Comparison of ENCODE assay signal across 10 cellular contexts in the genomic region with DNA sequence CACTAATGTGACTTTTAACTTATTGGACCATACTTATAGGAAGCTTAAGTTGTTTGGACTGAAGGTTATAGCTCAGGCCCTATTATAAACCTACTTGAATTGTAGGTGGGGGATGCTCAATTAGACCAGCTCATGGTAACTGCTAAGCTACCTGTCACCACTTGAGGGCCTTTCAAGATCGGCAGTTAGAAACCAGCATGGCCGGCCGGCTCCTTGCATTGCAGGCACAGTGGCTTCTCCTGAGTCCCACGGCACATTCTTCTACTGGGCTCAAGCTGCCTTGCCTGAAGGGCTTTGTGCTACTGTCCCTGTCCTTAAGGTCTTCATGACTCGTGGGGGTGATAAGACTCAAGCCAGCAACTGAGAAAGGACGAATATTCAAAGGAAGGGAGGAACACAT.
A peak's percentile ranks its signal among the peaks of the same experiment; 100 is the strongest.
DNase-seq lines count a peak whose midpoint lies in the region; ATAC-seq and TF ChIP-seq lines count a peak whose summit lies in the region.
"Had no signal": no experiment of that assay in that cellular context is flagged by ENCODE, and none has a peak within 500 bp of the region (broad histone marks: within the 10 kb centered on the region; RNA-seq: fewer than 3 reads in every experiment).

No MANE protein-coding gene starts in this region.

- H3K9me3 ChIP-seq in BE2C: no peaks in the 10 kb centered on the region; the same call in 1 of the 2 replicates

- no peak for ATAC-seq in HG03571 (IDR thresholded peaks at IDR 0.05; ENCODE audit: unreplicated experiment)
- ATAC-seq in activated CD4-positive, alpha-beta T cell treated with anti-CD3 and anti-CD28 coated beads for 36 hours: no peak
- ATAC-seq: gastrocnemius medialis had no signal

- peak; percentile 54 for TF ChIP-seq CTCF in BE2C (IDR thresholded peaks at IDR 0.05; ENCODE audit: low read depth, low read length)
- peak; percentile 39; the same call in 1 of the 2 replicates for TF ChIP-seq CTCF in HFFc6 (IDR thresholded peaks at IDR 0.05)
- TF ChIP-seq CTCF in astrocyte of the spinal cord (IDR thresholded peaks at IDR 0.05; ENCODE audit: low read depth, low read length): peak; percentile 46

- H3K36me3 Mint-ChIP-seq in HFFc6 (ENCODE audit: low read depth): peaks cover 39% of the 10 kb centered on the region
- peaks cover 46% of the 10 kb centered on the region for H3K36me3 Mint-ChIP-seq in activated CD4-positive, alpha-beta T cell treated with anti-CD3 and anti-CD28 coated beads for 36 hours (ENCODE audit: low read depth)
- peaks cover 57% of the 10 kb centered on the region for H3K36me3 Mint-ChIP-seq in activated naive CD8-positive, alpha-beta T cell treated with anti-CD3 and anti-CD28 coated beads for 36 hours

- intact Hi-C loops in activated CD4-positive, alpha-beta T cell treated with anti-CD3 and anti-CD28 coated beads for 36 hours (cut with DNase I, micrococcal nuclease): no loop called here

- no peaks in the 10 kb centered on the region for H3K27me3 ChIP-seq in BE2C
- H3K27me3 ChIP-seq: gastrocnemius medialis had no signal

- H3K36me3 ChIP-seq in BE2C: no peaks in the 10 kb centered on the region

- DNase-seq in BE2C (peak; percentile 35), HFFc6 (no peak), astrocyte of the spinal cord (ENCODE audit: low read depth, low spot score) (peak; percentile 47), kidney tubule cell (ENCODE audit: low spot score) (peak; percentile 59), retina (no peak)
- no peak for DNase-seq in activated CD4-positive, alpha-beta T cell treated with anti-CD3 and anti-CD28 coated beads for 36 hours
- DNase-seq in activated naive CD8-positive, alpha-beta T cell treated with anti-CD3 and anti-CD28 coated beads for 36 hours: no peak
- DNase-seq: activated naive CD8-positive, alpha-beta T cell treated with anti-CD3 and anti-CD28 coated beads, Interleukin-2, amount 10 ng/mL, durations not matched to agents 7 days and 5 days; gastrocnemius medialis had no signal

- no peak overlapping the region for H3K27ac Mint-ChIP-seq in HFFc6
- no peak overlapping the region for H3K27ac Mint-ChIP-seq in activated CD4-positive, alpha-beta T cell treated with anti-CD3 and anti-CD28 coated beads for 36 hours
- H3K27ac Mint-ChIP-seq in activated naive CD8-positive, alpha-beta T cell treated with anti-CD3 and anti-CD28 coated beads for 36 hours: no peak overlapping the region
- H3K27ac Mint-ChIP-seq: activated naive CD8-positive, alpha-beta T cell treated with anti-CD3 and anti-CD28 coated beads, Interleukin-2, amount 10 ng/mL, durations not matched to agents 7 days and 5 days had no signal

- H3K4me3 Mint-ChIP-seq in HFFc6: no peak overlapping the region
- no peak overlapping the region for H3K4me3 Mint-ChIP-seq in activated CD4-positive, alpha-beta T cell treated with anti-CD3 and anti-CD28 coated beads for 36 hours
- no peak overlapping the region for H3K4me3 Mint-ChIP-seq in activated naive CD8-positive, alpha-beta T cell treated with anti-CD3 and anti-CD28 coated beads for 36 hours
- H3K4me3 Mint-ChIP-seq: activated naive CD8-positive, alpha-beta T cell treated with anti-CD3 and anti-CD28 coated beads, Interleukin-2, amount 10 ng/mL, durations not matched to agents 7 days and 5 days had no signal

- 0 out of 2 replicates have a peak, but pooled peaks cover 1% of the 10 kb centered on the region for H3K27me3 Mint-ChIP-seq in HFFc6 (ENCODE audit: insufficient read depth)
- H3K27me3 Mint-ChIP-seq in activated CD4-positive, alpha-beta T cell treated with anti-CD3 and anti-CD28 coated beads for 36 hours: no peaks in the 10 kb centered on the region
- H3K27me3 Mint-ChIP-seq in activated naive CD8-positive, alpha-beta T cell treated with anti-CD3 and anti-CD28 coated beads for 36 hours: no peaks in the 10 kb centered on the region
- H3K27me3 Mint-ChIP-seq: activated naive CD8-positive, alpha-beta T cell treated with anti-CD3 and anti-CD28 coated beads, Interleukin-2, amount 10 ng/mL, durations not matched to agents 7 days and 5 days had no signal

- in situ Hi-C loops in astrocyte of the spinal cord (cut with HindIII; ENCODE audit: low sequenced_read_pairs): no loop called here

- no peaks in the 10 kb centered on the region for H3K4me1 ChIP-seq in BE2C

- no peak overlapping the region for H3K4me3 ChIP-seq in BE2C (ENCODE audit: low read depth, low read length)
- H3K4me3 ChIP-seq in astrocyte of the spinal cord (ENCODE audit: low read depth, low read length): no peak overlapping the region
- H3K4me3 ChIP-seq: gastrocnemius medialis had no signal

- CTCF ChIA-PET in activated CD4-positive, alpha-beta T cell treated with anti-CD3 and anti-CD28 coated beads for 36 hours (lab: Charles Lee): interaction anchor here (0.7 to 0.9 kb wide), 4 partner anchors 12 to 203 kb away, joined by 3 to 4 read pairs (median 4); no protein-coding TSS in a partner anchor

- peaks cover 44% of the 10 kb centered on the region for H3K4me1 Mint-ChIP-seq in HFFc6 (ENCODE audit: low read depth)
- H3K4me1 Mint-ChIP-seq in activated CD4-positive, alpha-beta T cell treated with anti-CD3 and anti-CD28 coated beads for 36 hours: peaks cover 10% of the 10 kb centered on the region
- H3K4me1 Mint-ChIP-seq in activated naive CD8-positive, alpha-beta T cell treated with anti-CD3 and anti-CD28 coated beads for 36 hours: peaks cover 17% of the 10 kb centered on the region

- POLR2A ChIA-PET in activated CD4-positive, alpha-beta T cell treated with anti-CD3 and anti-CD28 coated beads for 36 hours (lab: Charles Lee): no interaction called here

- peaks cover 21% of the 10 kb centered on the region for H3K9me3 Mint-ChIP-seq in HFFc6
- peaks cover 19% of the 10 kb centered on the region for H3K9me3 Mint-ChIP-seq in activated CD4-positive, alpha-beta T cell treated with anti-CD3 and anti-CD28 coated beads for 36 hours (ENCODE audit: low read depth)
- peaks cover 23% of the 10 kb centered on the region for H3K9me3 Mint-ChIP-seq in activated naive CD8-positive, alpha-beta T cell treated with anti-CD3 and anti-CD28 coated beads for 36 hours

Comparison
In these comparisons a context has a peak if more than half of its experiments do, and no peak if none do; other contexts are left out.
1. DNase-seq: peak in BE2C (single experiment), astrocyte of the spinal cord (single experiment) and kidney tubule cell (single experiment); none in HFFc6 (single experiment), activated CD4-positive, alpha-beta T cell treated with anti-CD3 and anti-CD28 coated beads for 36 hours (single experiment), activated naive CD8-positive, alpha-beta T cell treated with anti-CD3 and anti-CD28 coated beads for 36 hours (single experiment) and retina (single experiment).
2. Peak in every context shown above with its lines, with median percentiles within 50 percentile points of each other: CTCF ChIP-seq.